In the genomic region with DNA sequence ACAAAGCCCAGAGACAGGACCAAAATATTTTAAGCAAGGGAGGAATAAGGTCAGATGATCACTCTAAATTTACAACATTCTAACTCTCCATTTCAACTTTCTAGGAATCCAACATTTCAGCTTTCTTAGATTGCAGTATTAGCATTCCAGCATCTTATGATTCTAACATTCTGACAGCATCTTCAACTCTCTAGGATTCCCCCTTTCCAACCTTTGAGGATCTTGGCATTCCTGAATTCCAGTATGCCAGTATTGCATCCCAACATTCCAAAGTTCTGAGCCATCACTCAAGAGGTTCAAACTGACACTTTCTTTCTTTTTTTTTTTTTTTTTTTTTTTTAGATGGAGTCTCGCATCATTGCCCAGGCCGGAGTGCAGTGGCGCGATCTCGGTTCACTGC, we compare ENCODE assay signal across 1 cellular context.
TF ChIP-seq lines count a peak whose summit lies in the region.

No MANE protein-coding gene starts in this region.

TF ChIP-seq in endothelial cell of umbilical vein, 7 proteins besides CTCF, POLR2A, EP300 and RAD21:
- TF ChIP-seq FOS (IDR thresholded peaks at IDR 0.05; ENCODE audit: borderline replicate concordance, insufficient read depth, low read length) (no peak), JUN (IDR thresholded peaks at IDR 0.05; ENCODE audit: borderline replicate concordance, insufficient read depth, insufficient read length, low read depth) (no peak), MYC (IDR thresholded peaks at IDR 0.05; ENCODE audit: low read depth, low read length) (no peak), POLR2AphosphoS5 (IDR thresholded peaks at IDR 0.05; ENCODE audit: insufficient read depth, low read depth, low read length) (no peak), EZH2 (IDR thresholded peaks at IDR 0.05; ENCODE audit: borderline replicate concordance, low read depth, low read length, severe bottlenecking) (no peak), GATA2 (IDR thresholded peaks at IDR 0.05; ENCODE audit: insufficient read depth, insufficient read length, low read depth, low read length) (no peak)
- TF ChIP-seq, protein P1, sequence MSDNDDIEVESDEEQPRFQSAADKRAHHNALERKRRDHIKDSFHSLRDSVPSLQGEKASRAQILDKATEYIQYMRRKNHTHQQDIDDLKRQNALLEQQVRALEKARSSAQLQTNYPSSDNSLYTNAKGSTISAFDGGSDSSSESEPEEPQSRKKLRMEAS (IDR thresholded peaks at IDR 0.05; ENCODE audit: insufficient read depth, insufficient read length), result no peak
TF ChIP-seq in endothelial cell of umbilical vein: peak in this region for 0.
